In genomic region chr5:136031713-136032112, GRCh38 we compare ENCODE assay signal across 13 cellular contexts. TPM values are rescaled to one million over a fixed set of nuclear protein-coding genes. Genes with fewer than 3 reads are reported as not detected.
DNase-seq lines count a peak whose midpoint lies in the region; ATAC-seq and TF ChIP-seq lines count a peak whose summit lies in the region.
"Had no signal": no experiment of that assay in that cellular context is flagged by ENCODE, and none has a peak within 500 bp of the region (broad histone marks: within the 10 kb centered on the region; RNA-seq: fewer than 3 reads in every experiment).

No MANE protein-coding gene starts in this region.

- H3K4me3 Mint-ChIP-seq in glutamatergic neuron (ENCODE audit: unreplicated experiment): no peak overlapping the region
- H3K4me3 Mint-ChIP-seq in CD4-positive, alpha-beta memory T cell: peak overlapping the region in 2 of 8 donors; percentile 35 to 73

- intact Hi-C loops in heart left ventricle (cut with DNase I) (loop anchor here in 1 of 10 donors (5.0 kb wide), 1 partner anchor 54 kb away; no protein-coding TSS in a partner anchor), left cardiac atrium (cut with DNase I) (no loop called here), transverse colon (cut with DNase I; ENCODE audit: low total_unique reads) (no loop called here)
- intact Hi-C loops in CD4-positive, alpha-beta memory T cell (cut with micrococcal nuclease): no loop called here

- in situ Hi-C loops in brain microvascular endothelial cell (cut with HindIII; ENCODE audit: low pct_ligation_motif_present, low sequenced_read_pairs) (no loop called here), transverse colon (cut with MboI; ENCODE audit: low pct_ligation_motif_present in 1 of 4, low pct_unique_long_range_greater_than_20kb in 1 of 4, low sequenced_read_pairs in 3 of 4) (no loop called here)

- H3K27ac ChIP-seq in heart left ventricle (peak overlapping the region in 11 of 12 donors; percentile 13 to 88 (median 55)), brain microvascular endothelial cell (peak overlapping the region; percentile 11), transverse colon (peak overlapping the region in 3 of 4 donors; percentile 35 to 75 (median 74)), upper lobe of left lung (no peak overlapping the region)
- H3K27ac ChIP-seq in CD4-positive, alpha-beta memory T cell (ENCODE audit: low read depth, low read length): no peak overlapping the region

- no peak for TF ChIP-seq CTCF in heart left ventricle (IDR thresholded peaks at IDR 0.05)
- TF ChIP-seq CTCF in brain microvascular endothelial cell (IDR thresholded peaks at IDR 0.05; ENCODE audit: low read depth, low read length, missing control alignments): no peak
- TF ChIP-seq CTCF in transverse colon (IDR thresholded peaks at IDR 0.05): no peak
- no peak for TF ChIP-seq CTCF in glutamatergic neuron (IDR thresholded peaks at IDR 0.05; ENCODE audit: partially characterized antibody, unreplicated experiment)
- TF ChIP-seq CTCF in upper lobe of left lung (IDR thresholded peaks at IDR 0.05): no peak

- POLR2A ChIA-PET in CD4-positive, alpha-beta memory T cell (lab: Charles Lee; ENCODE audit: partially characterized antibody): no interaction called here

- DNase-seq in heart left ventricle: no peak
- DNase-seq in left cardiac atrium: no peak
- no peak for DNase-seq in brain microvascular endothelial cell
- DNase-seq in left kidney (ENCODE audit: low read depth, low spot score): peak; percentile 43
- DNase-seq in transverse colon: no peak
- DNase-seq in glutamatergic neuron: no peak
- DNase-seq in CD4-positive, alpha-beta memory T cell: no peak
- no peak for DNase-seq in upper lobe of left lung
- DNase-seq: 8988T, GOT3, NCI-H1105 had no signal

- CTCF ChIA-PET in CD4-positive, alpha-beta memory T cell (lab: Charles Lee; ENCODE audit: partially characterized antibody): no interaction called here

- H3K27ac Mint-ChIP-seq in glutamatergic neuron (ENCODE audit: unreplicated experiment): no peak overlapping the region
- H3K27ac Mint-ChIP-seq in CD4-positive, alpha-beta memory T cell: no peak overlapping the region
- H3K27ac Mint-ChIP-seq: activated naive CD4-positive, alpha-beta T cell treated with anti-CD3 and anti-CD28 coated beads, Interleukin-2, amount 50 U/mL, for 72 hours had no signal

- H3K27me3 Mint-ChIP-seq in glutamatergic neuron (ENCODE audit: unreplicated experiment): peaks cover 12% of the 10 kb centered on the region
- peaks cover 7 to 8% of the 10 kb centered on the region in 2 donors for H3K27me3 Mint-ChIP-seq in CD4-positive, alpha-beta memory T cell

- H3K9me3 ChIP-seq in heart left ventricle: no peaks in the 10 kb centered on the region
- no peaks in the 10 kb centered on the region for H3K9me3 ChIP-seq in transverse colon
- no peaks in the 10 kb centered on the region for H3K9me3 ChIP-seq in CD4-positive, alpha-beta memory T cell (ENCODE audit: control insufficient read depth in 1 of 2, low read length in 2 of 2)
- no peaks in the 10 kb centered on the region for H3K9me3 ChIP-seq in upper lobe of left lung

- H3K36me3 ChIP-seq in heart left ventricle: peaks cover 0 to 31% (median 9%) of the 10 kb centered on the region in 9 donors
- peaks cover 34% of the 10 kb centered on the region for H3K36me3 ChIP-seq in brain microvascular endothelial cell (replicated peaks)
- H3K36me3 ChIP-seq in transverse colon: no peaks in the 10 kb centered on the region
- no peaks in the 10 kb centered on the region for H3K36me3 ChIP-seq in CD4-positive, alpha-beta memory T cell (ENCODE audit: insufficient read depth, low read length)
- no peaks in the 10 kb centered on the region for H3K36me3 ChIP-seq in upper lobe of left lung

- peaks cover 12% of the 10 kb centered on the region for H3K4me1 Mint-ChIP-seq in glutamatergic neuron (ENCODE audit: low read depth, unreplicated experiment)
- H3K4me1 Mint-ChIP-seq in CD4-positive, alpha-beta memory T cell: peaks cover 13 to 39% (median 28%) of the 10 kb centered on the region in 4 donors

- H3K9me3 Mint-ChIP-seq in glutamatergic neuron (ENCODE audit: unreplicated experiment): no peaks in the 10 kb centered on the region
- H3K9me3 Mint-ChIP-seq in CD4-positive, alpha-beta memory T cell: no peaks in the 10 kb centered on the region
- H3K9me3 Mint-ChIP-seq: activated naive CD4-positive, alpha-beta T cell treated with anti-CD3 and anti-CD28 coated beads, Interleukin-2, amount 50 U/mL, for 72 hours had no signal

- H3K27me3 ChIP-seq in heart left ventricle (no peaks in the 10 kb centered on the region), brain microvascular endothelial cell (replicated peaks) (no peaks in the 10 kb centered on the region), transverse colon (peaks cover 9% of the 10 kb centered on the region), upper lobe of left lung (no peaks in the 10 kb centered on the region)
- H3K27me3 ChIP-seq in CD4-positive, alpha-beta memory T cell (ENCODE audit: insufficient read depth, low read length): no peaks in the 10 kb centered on the region

- no peaks in the 10 kb centered on the region for H3K36me3 Mint-ChIP-seq in glutamatergic neuron (ENCODE audit: unreplicated experiment)
- no peaks in the 10 kb centered on the region for H3K36me3 Mint-ChIP-seq in CD4-positive, alpha-beta memory T cell
- H3K36me3 Mint-ChIP-seq: activated naive CD4-positive, alpha-beta T cell treated with anti-CD3 and anti-CD28 coated beads, Interleukin-2, amount 50 U/mL, for 72 hours had no signal

- TF ChIP-seq POLR2A in heart left ventricle (IDR thresholded peaks at IDR 0.05) (no peak), transverse colon (IDR thresholded peaks at IDR 0.05) (no peak), upper lobe of left lung (IDR thresholded peaks at IDR 0.05) (no peak)

- H3K4me1 ChIP-seq in heart left ventricle (peaks cover 5 to 92% (median 55%) of the 10 kb centered on the region in 12 donors), transverse colon (peaks cover 8 to 37% (median 21%) of the 10 kb centered on the region in 4 donors), upper lobe of left lung (peaks cover 11 to 33% (median 25%) of the 10 kb centered on the region in 4 donors)
- peaks cover 42% of the 10 kb centered on the region for H3K4me1 ChIP-seq in CD4-positive, alpha-beta memory T cell (ENCODE audit: insufficient read depth, low read length)

- TF ChIP-seq EP300 in transverse colon (IDR thresholded peaks at IDR 0.05; ENCODE audit: low read depth): no peak
- TF ChIP-seq EP300 in upper lobe of left lung (IDR thresholded peaks at IDR 0.05): no peak

- H3K4me3 ChIP-seq in heart left ventricle: peak overlapping the region in 6 of 12 donors; percentile 58 to 86 (median 74)
- peak overlapping the region; percentile 82 for H3K4me3 ChIP-seq in brain microvascular endothelial cell (ENCODE audit: low read depth, low read length)
- no peak overlapping the region for H3K4me3 ChIP-seq in transverse colon
- H3K4me3 ChIP-seq in CD4-positive, alpha-beta memory T cell (ENCODE audit: low read length in 2 of 2): no peak overlapping the region
- H3K4me3 ChIP-seq in upper lobe of left lung: peak overlapping the region in 1 of 4 donors; percentile 63
- H3K4me3 ChIP-seq: GM12878 had no signal

- WGBS in heart left ventricle, 4 donors: 46 to 64% (median 52%) methylated on average over 6 of the region's 6 CpGs
- 78% methylated on average over 6 of the region's 6 CpGs; no CpG with 5 or more reads in 1 of the 2 donors for WGBS in transverse colon (ENCODE audit: low coverage in 1 of 2), 2 donors
- WGBS in upper lobe of left lung, 2 donors: 67 to 73% methylated on average over 6 of the region's 6 CpGs

- no peak for ATAC-seq in heart left ventricle
- ATAC-seq in left cardiac atrium: no peak
- ATAC-seq in upper lobe of left lung (ENCODE audit: low FRiP score in 2 of 2): no peak
- ATAC-seq: activated naive CD4-positive, alpha-beta T cell treated with anti-CD3 and anti-CD28 coated beads, Interleukin-2, amount 50 U/mL, for 72 hours had no signal

RNA-seq across cellular contexts. Expression of gene TGFBI, which starts 2.9 kb away (rescaled TPM):
- total RNA-seq in heart left ventricle (100 to 1,000 TPM in 2 of 9 donors, 10 to 100 TPM in 7; 31.8 to 206 (median 42.9) TPM), left cardiac atrium (100 to 1,000 TPM in 1 of 2 donors, 10 to 100 TPM in 1; 79.7 to 130 TPM), transverse colon (10 to 100 TPM; 22.4 to 79.6 (median 29.8) TPM), glutamatergic neuron (ENCODE audit: unreplicated experiment) (2.3 TPM), upper lobe of left lung (100 to 1,000 TPM in 3 of 6 donors, 10 to 100 TPM in 3; 51.0 to 189 (median 126) TPM)
- 10 to 100 TPM; 50.0 to 64.2 TPM for polyA plus RNA-seq in heart left ventricle
- 10 to 100 TPM; 12.7 to 13.2 TPM for total RNA-seq in CD4-positive, alpha-beta memory T cell
- polyA plus RNA-seq in CD4-positive, alpha-beta memory T cell: 1 to 10 TPM; 3.7 to 7.3 TPM
- total RNA-seq: activated naive CD4-positive, alpha-beta T cell treated with anti-CD3 and anti-CD28 coated beads, Interleukin-2, amount 50 U/mL, for 72 hours had no signal

Comparison
In these comparisons a context has a peak if more than half of its experiments do, and no peak if none do; other contexts are left out.
1. H3K27ac ChIP-seq: peak in heart left ventricle (11 of 12), brain microvascular endothelial cell (single experiment) and transverse colon (3 of 4); none in CD4-positive, alpha-beta memory T cell (single experiment) and upper lobe of left lung (0 of 4).